Comparison of ENCODE assay signal across 15 cellular contexts in the genomic region with DNA sequence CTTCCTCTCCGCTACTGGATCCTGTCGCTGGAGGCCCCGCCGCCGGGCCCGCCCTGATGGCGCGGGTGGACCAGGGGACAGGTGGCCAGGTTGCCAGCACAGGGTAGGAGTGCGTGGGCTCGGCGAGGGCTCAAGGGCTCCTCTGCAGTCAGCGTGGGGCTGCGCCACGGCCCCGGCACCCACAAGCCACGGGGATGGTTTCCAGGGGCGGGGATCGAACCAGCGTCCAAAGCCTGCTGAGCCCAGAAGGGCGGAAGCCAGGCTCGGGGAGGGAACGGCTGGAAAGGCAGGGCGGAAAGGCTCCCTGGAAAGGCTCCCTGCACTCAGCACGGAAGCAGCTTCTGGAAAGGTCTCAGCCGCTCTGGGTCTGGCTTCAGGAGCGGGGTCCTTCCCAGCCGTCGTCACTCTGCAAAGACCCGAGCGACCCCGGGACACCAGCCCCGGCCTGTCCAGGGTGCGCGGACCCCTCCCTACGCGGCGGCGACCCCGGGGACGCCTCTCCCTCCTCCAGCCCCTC.
DNase-seq lines count a peak whose midpoint lies in the region; ATAC-seq, FAIRE-seq and TF ChIP-seq lines count a peak whose summit lies in the region.
"Had no signal": no experiment of that assay in that cellular context is flagged by ENCODE, and none has a peak within 500 bp of the region (broad histone marks: within the 10 kb centered on the region; RNA-seq: fewer than 3 reads in every experiment).

No MANE protein-coding gene starts in this region.

- TF ChIP-seq EP300 in HepG2 (IDR thresholded peaks at IDR 0.05; ENCODE audit: low read depth in 2 of 2, low read length in 2 of 2) (no peak), HepG2 (CRISPR knock-in tag; IDR thresholded peaks at IDR 0.05; ENCODE audit: borderline replicate concordance) (no peak)

- peaks cover 5% of the 10 kb centered on the region; the same call in 1 of the 2 replicates for H4K20me1 ChIP-seq in HepG2 (ENCODE audit: insufficient read depth, low read length)

- TF ChIP-seq CTCF in right lobe of liver (IDR thresholded peaks at IDR 0.05) (no peak), HepG2 (CRISPR knock-in tag; IDR thresholded peaks at IDR 0.05) (no peak), lower lobe of right lung (IDR thresholded peaks at IDR 0.05) (no peak), GM20000 (IDR thresholded peaks at IDR 0.05; ENCODE audit: extremely low read depth, missing control alignments) (no peak)

- H3K27me3 Mint-ChIP-seq in activated T-helper 17 cell treated with anti-CD3 and anti-CD28 coated beads, Interleukin-2, amount 50 U/mL, for 72 hours, result peaks cover 10% of the 10 kb centered on the region
- peaks cover 5% of the 10 kb centered on the region for H3K27me3 Mint-ChIP-seq in activated CD4-positive, alpha-beta T cell treated with anti-CD3 and anti-CD28 coated beads, Interleukin-2, amount 10 ng/mL, durations not matched to agents 24 days and 14 days

- no TSS peak for BruUV-seq in HepG2 (replicated peaks; lab: Mats Ljungman, UMichigan)

- H3K4me3 ChIP-seq in right lobe of liver, result no peak overlapping the region
- H3K4me3 ChIP-seq in HepG2 (replicated peaks in 1 of 3; ENCODE audit: insufficient read depth in 1 of 3, low read depth in 2 of 3, low read length in 3 of 3), result no peak overlapping the region
- H3K4me3 ChIP-seq in lower lobe of right lung, result no peak overlapping the region

- no peaks in the 10 kb centered on the region for H3K36me3 Mint-ChIP-seq in activated T-helper 17 cell treated with anti-CD3 and anti-CD28 coated beads, Interleukin-2, amount 50 U/mL, for 72 hours (ENCODE audit: low read depth)
- no peaks in the 10 kb centered on the region for H3K36me3 Mint-ChIP-seq in activated CD4-positive, alpha-beta T cell treated with anti-CD3 and anti-CD28 coated beads, Interleukin-2, amount 10 ng/mL, durations not matched to agents 24 days and 14 days (ENCODE audit: low read depth)
- H3K36me3 Mint-ChIP-seq: activated CD4-positive, alpha-beta memory T cell treated with anti-CD3 and anti-CD28 coated beads for 36 hours; stimulated activated naive B cell treated with anti-CD40 and anti-IgM and Interleukin-4, amounts not matched to agents 10 μg/mL and 1 μg/mL and 100 μg/mL, for 72 hours had no signal

- H3K36me3 ChIP-seq in right lobe of liver (no peaks in the 10 kb centered on the region), HepG2 (replicated peaks in 1 of 2; ENCODE audit: control insufficient read depth in 1 of 2, insufficient read depth in 2 of 2, low read length in 2 of 2) (no peaks in the 10 kb centered on the region), lower lobe of right lung (no peaks in the 10 kb centered on the region)
- H3K36me3 ChIP-seq: gastrocnemius medialis had no signal

- no peaks in the 10 kb centered on the region for H3K4me1 Mint-ChIP-seq in activated T-helper 17 cell treated with anti-CD3 and anti-CD28 coated beads, Interleukin-2, amount 50 U/mL, for 72 hours
- peaks cover 3% of the 10 kb centered on the region for H3K4me1 Mint-ChIP-seq in activated CD4-positive, alpha-beta T cell treated with anti-CD3 and anti-CD28 coated beads, Interleukin-2, amount 10 ng/mL, durations not matched to agents 24 days and 14 days

- no peak overlapping the region for H3K4me2 ChIP-seq in HepG2 (ENCODE audit: low read depth, low read length)
- H3K4me2 ChIP-seq: KMS-11, SK-N-SH had no signal

- CTCF ChIA-PET in HepG2 (lab: Yijun Ruan, JAX; ENCODE audit: low intra/inter-chr PET ratio, low total read pairs), result no interaction called here

- no peaks in the 10 kb centered on the region for H3K79me2 ChIP-seq in HepG2 (ENCODE audit: insufficient read depth, low read length)

- H3K27ac ChIP-seq in right lobe of liver (no peak overlapping the region), HepG2 (ENCODE audit: extremely low read length, insufficient read depth, low read length) (no peak overlapping the region), lower lobe of right lung (no peak overlapping the region)
- H3K27ac ChIP-seq: KMS-11 had no signal

- no peak overlapping the region for H3K9ac ChIP-seq in HepG2 (ENCODE audit: insufficient read depth, low read depth, low read length)
- H3K9ac ChIP-seq: KMS-11, SK-N-SH had no signal

- TF ChIP-seq POLR2A in right lobe of liver (IDR thresholded peaks at IDR 0.05) (no peak), HepG2 (IDR thresholded peaks at IDR 0.05; ENCODE audit: insufficient read depth in 1 of 2, low read depth in 2 of 2, low read length in 2 of 2) (no peak)

- H3K27me3 ChIP-seq in right lobe of liver (peaks cover 0 to 10% of the 10 kb centered on the region in 2 donors), HepG2 (ENCODE audit: control insufficient read depth in 1 of 2, insufficient read depth in 2 of 2, low read length in 2 of 2) (peaks cover 14 to 80% of the 10 kb centered on the region in 2 experiments; a peak in 4 of 5 replicates), lower lobe of right lung (ENCODE audit: low read depth) (peaks cover 62% of the 10 kb centered on the region)

- no peaks in the 10 kb centered on the region for H3K4me1 ChIP-seq in right lobe of liver
- no peaks in the 10 kb centered on the region for H3K4me1 ChIP-seq in HepG2 (ENCODE audit: insufficient read depth, low read length)
- H3K4me1 ChIP-seq in lower lobe of right lung, result peaks cover 5% of the 10 kb centered on the region
- H3K4me1 ChIP-seq: gastrocnemius medialis had no signal

- ATAC-seq in right lobe of liver (peak in 1 of 4 donors; percentile 43), HepG2 (no peak), lower lobe of right lung (no peak), HG03039 (IDR thresholded peaks at IDR 0.05; ENCODE audit: unreplicated experiment) (no peak)
- no peak for ATAC-seq in activated T-helper 17 cell treated with anti-CD3 and anti-CD28 coated beads, Interleukin-2, amount 50 U/mL, for 72 hours (replicated peaks)
- ATAC-seq: gastrocnemius medialis; stimulated activated naive B cell treated with anti-CD40 and anti-IgM and Interleukin-4, amounts not matched to agents 10 μg/mL and 1 μg/mL and 100 μg/mL, for 72 hours had no signal

- H3K9me3 ChIP-seq in right lobe of liver (no peaks in the 10 kb centered on the region), HepG2 (ENCODE audit: low read length) (no peaks in the 10 kb centered on the region), lower lobe of right lung (no peaks in the 10 kb centered on the region)
- H3K9me3 ChIP-seq: gastrocnemius medialis, SK-N-SH had no signal

- TF ChIP-seq RAD21 in HepG2 (CRISPR knock-in tag; IDR thresholded peaks at IDR 0.05), result no peak

- H2AFZ ChIP-seq in HepG2 (ENCODE audit: low read length), result no peak overlapping the region

- intact Hi-C loops in right lobe of liver (cut with DNase I) (no loop called here), HepG2 (cut with micrococcal nuclease; ENCODE audit: unreplicated experiment) (no loop called here), lower lobe of right lung (cut with DNase I) (no loop called here)
- intact Hi-C loops in activated CD4-positive, alpha-beta T cell treated with anti-CD3 and anti-CD28 coated beads, Interleukin-2, amount 10 ng/mL, durations not matched to agents 24 days and 14 days (cut with micrococcal nuclease), result no loop called here

- in situ Hi-C loops in HepG2 (cut with HindIII; ENCODE audit: extremely low pct_ligation_motif_present, low pct_unique_long_range_greater_than_20kb), result no loop called here

- POLR2A ChIA-PET in HepG2 (lab: Yijun Ruan, JAX), result no interaction called here

- H3K9me3 Mint-ChIP-seq in activated T-helper 17 cell treated with anti-CD3 and anti-CD28 coated beads, Interleukin-2, amount 50 U/mL, for 72 hours, result no peaks in the 10 kb centered on the region
- H3K9me3 Mint-ChIP-seq in activated CD4-positive, alpha-beta T cell treated with anti-CD3 and anti-CD28 coated beads, Interleukin-2, amount 10 ng/mL, durations not matched to agents 24 days and 14 days, result no peaks in the 10 kb centered on the region
- H3K9me3 Mint-ChIP-seq: activated CD4-positive, alpha-beta memory T cell treated with anti-CD3 and anti-CD28 coated beads for 36 hours had no signal

- H3K27ac Mint-ChIP-seq in activated T-helper 17 cell treated with anti-CD3 and anti-CD28 coated beads, Interleukin-2, amount 50 U/mL, for 72 hours, result no peak overlapping the region
- H3K27ac Mint-ChIP-seq in activated CD4-positive, alpha-beta T cell treated with anti-CD3 and anti-CD28 coated beads, Interleukin-2, amount 10 ng/mL, durations not matched to agents 24 days and 14 days, result no peak overlapping the region
- H3K27ac Mint-ChIP-seq: activated CD4-positive, alpha-beta memory T cell treated with anti-CD3 and anti-CD28 coated beads for 36 hours; stimulated activated naive B cell treated with anti-CD40 and anti-IgM and Interleukin-4, amounts not matched to agents 10 μg/mL and 1 μg/mL and 100 μg/mL, for 72 hours had no signal

- WGBS in right lobe of liver (ENCODE audit: insufficient coverage, low coverage, low lambda C conversion rate, missing lambda C conversion rate), result 86% methylated on average over 6 of the region's 40 CpGs
- no CpG with 5 or more reads among the region's 40 CpGs for WGBS in HepG2 (ENCODE audit: low lambda C conversion rate)

- H3K4me3 Mint-ChIP-seq in activated T-helper 17 cell treated with anti-CD3 and anti-CD28 coated beads, Interleukin-2, amount 50 U/mL, for 72 hours, result peak overlapping the region; percentile 33
- H3K4me3 Mint-ChIP-seq in activated CD4-positive, alpha-beta T cell treated with anti-CD3 and anti-CD28 coated beads, Interleukin-2, amount 10 ng/mL, durations not matched to agents 24 days and 14 days, result no peak overlapping the region
- H3K4me3 Mint-ChIP-seq: activated CD4-positive, alpha-beta memory T cell treated with anti-CD3 and anti-CD28 coated beads for 36 hours had no signal

- DNase-seq in right lobe of liver (peak in 2 of 3 donors; percentile 19 to 57), HepG2 (ENCODE audit: low spot score) (no peak), lower lobe of right lung (peak; percentile 38), GM20000 (ENCODE audit: low spot score) (no peak), NCI-H2081 (lab: John Stamatoyannopoulos, UW) (no peak)
- DNase-seq in activated CD4-positive, alpha-beta T cell treated with anti-CD3 and anti-CD28 coated beads, Interleukin-2, amount 10 ng/mL, durations not matched to agents 24 days and 14 days, result no peak
- DNase-seq: activated CD4-positive, alpha-beta memory T cell treated with anti-CD3 and anti-CD28 coated beads for 36 hours; amygdala; gastrocnemius medialis; occipital lobe; SK-N-SH; stimulated activated naive B cell treated with anti-CD40 and anti-IgM and Interleukin-4, amounts not matched to agents 10 μg/mL and 1 μg/mL and 100 μg/mL, for 72 hours had no signal

- FAIRE-seq in HepG2 (lab: Jason Lieb, UNC), result no peak

Comparison
In these comparisons a context has a peak if more than half of its experiments do, and no peak if none do; other contexts are left out.
1. DNase-seq: peak in right lobe of liver (2 of 3) and lower lobe of right lung (single experiment); none in HepG2 (single experiment), GM20000 (single experiment), NCI-H2081 (0 of 2) and activated CD4-positive, alpha-beta T cell treated with anti-CD3 and anti-CD28 coated beads, Interleukin-2, amount 10 ng/mL, durations not matched to agents 24 days and 14 days (single experiment).